9 cellular contexts compared by ENCODE assay signal in genomic region chr6:144343736-144344428, GRCh38. TPM values are rescaled to one million over a fixed set of nuclear protein-coding genes. Genes with fewer than 3 reads are reported as not detected.
A peak's percentile ranks its signal among the peaks of the same experiment; 100 is the strongest.
DNase-seq lines count a peak whose midpoint lies in the region; ATAC-seq and TF ChIP-seq lines count a peak whose summit lies in the region.
"Had no signal": no experiment of that assay in that cellular context is flagged by ENCODE, and none has a peak within 500 bp of the region (broad histone marks: within the 10 kb centered on the region; RNA-seq: fewer than 3 reads in every experiment).

No MANE protein-coding gene starts in this region.

- H3K4me3 Mint-ChIP-seq in activated T-helper 2 cell treated with anti-CD3 and anti-CD28 coated beads, Interferon-gamma antibody, Interleukin-2, Interleukin-4, amounts not matched to agents 10 μg/mL and 5 μg/mL and 100 μg/mL, durations not matched to agents 14 hours and 24 hours and 36 hours (ENCODE audit: low read depth): peak overlapping the region; percentile 93

- H3K4me2 ChIP-seq in DND-41 (ENCODE audit: insufficient read depth, low read length): peak overlapping the region; percentile 78
- H3K4me2 ChIP-seq in PC-3 (ENCODE audit: low read length): no peak overlapping the region
- H3K4me2 ChIP-seq: KMS-11 had no signal

- no peaks in the 10 kb centered on the region for H3F3A ChIP-seq in PC-3 (ENCODE audit: low read length, unreplicated experiment)

- TF ChIP-seq CTCF in DND-41 (IDR thresholded peaks at IDR 0.05; ENCODE audit: borderline replicate concordance, extremely low read depth, low read length, poor library complexity, severe bottlenecking): no peak
- no peak for TF ChIP-seq CTCF in lung (IDR thresholded peaks at IDR 0.05; ENCODE audit: control extremely low read depth, extremely low read depth)
- TF ChIP-seq CTCF in PC-3 (conservative IDR thresholded peaks at IDR 0.05; ENCODE audit: low read depth, low read length): no peak
- no peak for TF ChIP-seq CTCF in WERI-Rb-1 (IDR thresholded peaks at IDR 0.05; ENCODE audit: low read depth, low read length)

- peak; percentile 80 for ATAC-seq in DND-41 (ENCODE audit: insufficient read depth, low read depth)
- peak; percentile 33 for ATAC-seq in GM21367 (IDR thresholded peaks at IDR 0.05; ENCODE audit: unreplicated experiment)
- peak; percentile 24 for ATAC-seq in lung (ENCODE audit: insufficient read depth, low FRiP score)
- ATAC-seq in PC-3: no peak

- H3K27ac Mint-ChIP-seq in activated T-helper 2 cell treated with anti-CD3 and anti-CD28 coated beads, Interferon-gamma antibody, Interleukin-2, Interleukin-4, amounts not matched to agents 10 μg/mL and 5 μg/mL and 100 μg/mL, durations not matched to agents 14 hours and 24 hours and 36 hours: peak overlapping the region; percentile 99

- H3K9me3 ChIP-seq in DND-41 (ENCODE audit: insufficient read depth, low read length, severe bottlenecking) (no peaks in the 10 kb centered on the region), HUES48 (ENCODE audit: control insufficient read depth, insufficient read depth, low read length) (no peaks in the 10 kb centered on the region), lung (ENCODE audit: control insufficient read depth in 2 of 2, insufficient read depth in 1 of 2, low read length in 1 of 2) (no peaks in the 10 kb centered on the region), PC-3 (ENCODE audit: low read length) (no peaks in the 10 kb centered on the region), WERI-Rb-1 (ENCODE audit: severe bottlenecking) (no peaks in the 10 kb centered on the region)

- peaks cover 15% of the 10 kb centered on the region for H3K36me3 Mint-ChIP-seq in activated T-helper 2 cell treated with anti-CD3 and anti-CD28 coated beads, Interferon-gamma antibody, Interleukin-2, Interleukin-4, amounts not matched to agents 10 μg/mL and 5 μg/mL and 100 μg/mL, durations not matched to agents 14 hours and 24 hours and 36 hours (ENCODE audit: low read depth)

- no peaks in the 10 kb centered on the region for H3K27me3 ChIP-seq in DND-41 (ENCODE audit: insufficient read depth, low read length, poor library complexity)
- H3K27me3 ChIP-seq in HUES48 (ENCODE audit: control insufficient read depth, insufficient read depth, low read length): no peaks in the 10 kb centered on the region
- H3K27me3 ChIP-seq in lung (ENCODE audit: control insufficient read depth, insufficient read depth): no peaks in the 10 kb centered on the region
- no peaks in the 10 kb centered on the region for H3K27me3 ChIP-seq in PC-3 (ENCODE audit: low read length)
- H3K27me3 ChIP-seq in WERI-Rb-1 (ENCODE audit: insufficient read depth, low read depth, severe bottlenecking): no peaks in the 10 kb centered on the region

- H3K4me1 ChIP-seq in DND-41 (ENCODE audit: insufficient read depth, low read length) (peaks cover 77% of the 10 kb centered on the region), HUES48 (ENCODE audit: control insufficient read depth, insufficient read depth, low read length) (peaks cover 12% of the 10 kb centered on the region), lung (ENCODE audit: control insufficient read depth in 2 of 2, insufficient read depth in 2 of 2, low read length in 2 of 2) (peaks cover 24 to 29% of the 10 kb centered on the region in 2 donors), PC-3 (ENCODE audit: insufficient read depth, low read length) (peaks cover 35% of the 10 kb centered on the region)

- H3K27me3 Mint-ChIP-seq in activated T-helper 2 cell treated with anti-CD3 and anti-CD28 coated beads, Interferon-gamma antibody, Interleukin-2, Interleukin-4, amounts not matched to agents 10 μg/mL and 5 μg/mL and 100 μg/mL, durations not matched to agents 14 hours and 24 hours and 36 hours (ENCODE audit: low read depth): no peaks in the 10 kb centered on the region

- H3K4me1 Mint-ChIP-seq in activated T-helper 2 cell treated with anti-CD3 and anti-CD28 coated beads, Interferon-gamma antibody, Interleukin-2, Interleukin-4, amounts not matched to agents 10 μg/mL and 5 μg/mL and 100 μg/mL, durations not matched to agents 14 hours and 24 hours and 36 hours (ENCODE audit: low read depth): peaks cover 67% of the 10 kb centered on the region

- H3K4me3 ChIP-seq in DND-41 (ENCODE audit: low read depth in 1 of 2, low read length in 2 of 2) (peak overlapping the region; percentile 35 to 66), HUES48 (ENCODE audit: low read depth, low read length) (no peak overlapping the region), lung (no peak overlapping the region), PC-3 (ENCODE audit: low read length) (no peak overlapping the region), WERI-Rb-1 (ENCODE audit: low read depth, low read length) (no peak overlapping the region)

- H3K79me2 ChIP-seq in DND-41 (ENCODE audit: insufficient read depth, low read length) (peaks cover 94% of the 10 kb centered on the region), PC-3 (ENCODE audit: low read length) (peaks cover 62% of the 10 kb centered on the region)

- H2AFZ ChIP-seq in DND-41 (ENCODE audit: low read depth, low read length) (peak overlapping the region; percentile 70), PC-3 (ENCODE audit: low read length) (no peak overlapping the region)

- H3K9ac ChIP-seq in DND-41 (ENCODE audit: low read depth, low read length) (peak overlapping the region; percentile 64), HUES48 (ENCODE audit: low read depth, low read length) (no peak overlapping the region), PC-3 (ENCODE audit: low read length) (no peak overlapping the region)
- H3K9ac ChIP-seq: KMS-11 had no signal

- 21 to 26% methylated on average over 10 of the region's 10 CpGs for WGBS in lung, 2 donors

- POLR2A ChIA-PET in PC-3 (lab: Charles Lee; ENCODE audit: unreplicated experiment): no interaction called here

- no peaks in the 10 kb centered on the region for H3K9me2 ChIP-seq in PC-3 (replicated peaks; ENCODE audit: low read length)

- H3K36me3 ChIP-seq in DND-41 (ENCODE audit: insufficient read depth, low read length): 0 out of 2 replicates have a peak, but pooled peaks cover 4% of the 10 kb centered on the region
- no peaks in the 10 kb centered on the region for H3K36me3 ChIP-seq in HUES48 (ENCODE audit: control insufficient read depth, insufficient read depth, low read length)
- peaks cover 0 to 3% of the 10 kb centered on the region in 2 donors for H3K36me3 ChIP-seq in lung (ENCODE audit: control insufficient read depth in 2 of 2, insufficient read depth in 2 of 2, low read length in 2 of 2)
- H3K36me3 ChIP-seq in PC-3 (ENCODE audit: low read depth, low read length): no peaks in the 10 kb centered on the region
- H3K36me3 ChIP-seq in WERI-Rb-1: no peaks in the 10 kb centered on the region

- BruUV-seq in PC-3 (replicated peaks; lab: Mats Ljungman, UMichigan): no TSS peak

- DNase-seq in DND-41 (peak; percentile 61), lung (ENCODE audit: low spot score) (no peak), PC-3 (no peak), WERI-Rb-1 (no peak), putamen (ENCODE audit: low spot score) (no peak)
- DNase-seq in activated T-helper 2 cell treated with anti-CD3 and anti-CD28 coated beads, Interferon-gamma antibody, Interleukin-2, Interleukin-4, amounts not matched to agents 10 μg/mL and 5 μg/mL and 100 μg/mL, durations not matched to agents 14 hours and 24 hours and 36 hours (ENCODE audit: low spot score): peak; percentile 44

- no peaks in the 10 kb centered on the region for H3K9me3 Mint-ChIP-seq in activated T-helper 2 cell treated with anti-CD3 and anti-CD28 coated beads, Interferon-gamma antibody, Interleukin-2, Interleukin-4, amounts not matched to agents 10 μg/mL and 5 μg/mL and 100 μg/mL, durations not matched to agents 14 hours and 24 hours and 36 hours

- H4K20me1 ChIP-seq in DND-41 (ENCODE audit: insufficient read depth, low read length) (no peaks in the 10 kb centered on the region), PC-3 (ENCODE audit: low read length) (peaks cover 4% of the 10 kb centered on the region; the same call in 1 of the 2 replicates)

- CTCF ChIA-PET in PC-3 (lab: Charles Lee): no interaction called here

- peak overlapping the region; percentile 93 for H3K27ac ChIP-seq in DND-41 (ENCODE audit: low read length)
- H3K27ac ChIP-seq in HUES48 (ENCODE audit: low read depth, low read length): peak overlapping the region; percentile 39
- peak overlapping the region; percentile 47 to 75 for H3K27ac ChIP-seq in lung (ENCODE audit: low read depth in 1 of 2, low read length in 1 of 2)
- H3K27ac ChIP-seq in PC-3 (ENCODE audit: low read length): no peak overlapping the region
- no peak overlapping the region for H3K27ac ChIP-seq in WERI-Rb-1
- H3K27ac ChIP-seq: KMS-11 had no signal

- intact Hi-C loops in activated T-helper 2 cell treated with anti-CD3 and anti-CD28 coated beads, Interferon-gamma antibody, Interleukin-2, Interleukin-4, amounts not matched to agents 10 μg/mL and 5 μg/mL and 100 μg/mL, durations not matched to agents 14 hours and 24 hours and 36 hours (cut with micrococcal nuclease): loop anchor here (1.0 to 5.0 kb wide), 7 partner anchors 10 to 247 kb away; partner anchors contain the start of genes SF3B5, STX11 and UTRN
- intact Hi-C loops in PC-3 (cut with micrococcal nuclease): loop anchor here (10.0 kb wide), 1 partner anchor 71 kb away; no protein-coding TSS in a partner anchor

RNA-seq across cellular contexts. Expression of gene UTRN, which starts 58.7 kb away (rescaled TPM):
- total RNA-seq in activated T-helper 2 cell treated with anti-CD3 and anti-CD28 coated beads, Interferon-gamma antibody, Interleukin-2, Interleukin-4, amounts not matched to agents 10 μg/mL and 5 μg/mL and 100 μg/mL, durations not matched to agents 14 hours and 24 hours and 36 hours: 48.6 and 54.6 TPM in 2 replicates
- 100 to 1,000 TPM; 207 to 489 TPM for total RNA-seq in lung
- polyA plus RNA-seq in lung: 10 to 100 TPM; 24.6 to 38.7 TPM
- 49.0 and 58.3 TPM in 2 replicates for total RNA-seq in PC-3 (2014; rRNA removed)

Comparison
In these comparisons a context has a peak if more than half of its experiments do, and no peak if none do; other contexts are left out.
1. DNase-seq: peak in DND-41 (single experiment) and activated T-helper 2 cell treated with anti-CD3 and anti-CD28 coated beads, Interferon-gamma antibody, Interleukin-2, Interleukin-4, amounts not matched to agents 10 μg/mL and 5 μg/mL and 100 μg/mL, durations not matched to agents 14 hours and 24 hours and 36 hours (single experiment); none in lung (single experiment), PC-3 (single experiment), WERI-Rb-1 (single experiment) and putamen (single experiment).
2. H3K27ac ChIP-seq: peak in DND-41 (single experiment), HUES48 (single experiment) and lung (2 of 2); none in PC-3 (single experiment) and WERI-Rb-1 (single experiment).
3. H3K4me3 ChIP-seq: peak in DND-41 (2 of 2); none in HUES48 (single experiment), lung (single experiment), PC-3 (single experiment) and WERI-Rb-1 (single experiment).